In genomic region chr10:97334370-97335175, GRCh38 we compare ENCODE assay signal across 8 cellular contexts. TPM values are rescaled to one million over a fixed set of nuclear protein-coding genes. Genes with fewer than 3 reads are reported as not detected.
DNase-seq lines count a peak whose midpoint lies in the region; ATAC-seq and TF ChIP-seq lines count a peak whose summit lies in the region.

Gene FRAT2 (minus strand): TSS chr10:97334729. CDS start chr10:97334572, 157 bp downstream.

- H3K36me3 ChIP-seq in RWPE2 (ENCODE audit: low read depth), result no peaks in the 10 kb centered on the region

- peaks cover 12% of the 10 kb centered on the region for H3K4me1 ChIP-seq in RWPE2 (ENCODE audit: insufficient read depth, poor library complexity, severe bottlenecking)

- H3K27ac ChIP-seq in RWPE2 (ENCODE audit: poor library complexity, severe bottlenecking), result peak within 1 kb of the TSS; percentile 59

- peak within 1 kb of the TSS; percentile 63 for H3K4me3 ChIP-seq in Jurkat, Clone E6-1 (ENCODE audit: low read length)
- peak within 1 kb of the TSS; percentile 87 for H3K4me3 ChIP-seq in RWPE2 (ENCODE audit: severe bottlenecking)
- H3K4me3 ChIP-seq in fibroblast of pulmonary artery (replicated peaks; ENCODE audit: low read depth, low read length), result peak within 1 kb of the TSS; percentile 70

- H3K9me3 ChIP-seq in RWPE2 (ENCODE audit: severe bottlenecking), result no peaks in the 10 kb centered on the region

- peak; percentile 83 for ATAC-seq in GM21717 (IDR thresholded peaks at IDR 0.05; ENCODE audit: unreplicated experiment)
- peak; percentile 75 for ATAC-seq in RWPE2 (ENCODE audit: low read depth)

- H3K4me3 Mint-ChIP-seq in nephron, result peak within 1 kb of the TSS; percentile 85 to 92 (median 91)

- peaks cover 50% of the 10 kb centered on the region for H3K4me1 Mint-ChIP-seq in nephron

- no peaks in the 10 kb centered on the region for H3K9me3 Mint-ChIP-seq in nephron

- TF ChIP-seq CTCF in RWPE2 (IDR thresholded peaks at IDR 0.05; ENCODE audit: poor library complexity, severe bottlenecking), result no peak
- TF ChIP-seq CTCF in fibroblast of pulmonary artery (IDR thresholded peaks at IDR 0.05; ENCODE audit: low read length, missing control alignments), result no peak
- TF ChIP-seq CTCF in nephron (IDR thresholded peaks at IDR 0.05; ENCODE audit: unreplicated experiment in 3 of 3), result no peak

- peaks cover 10% of the 10 kb centered on the region for H3K36me3 Mint-ChIP-seq in nephron (ENCODE audit: low read depth)

- peak within 1 kb of the TSS; percentile 85 to 95 (median 89) for H3K27ac Mint-ChIP-seq in nephron

- DNase-seq in DMS79 treated with DMSO at 0.1 percent for 48 hours (lab: John Stamatoyannopoulos, UW) (peak; percentile 55), RWPE2 (ENCODE audit: low spot score) (peak; percentile 87), fibroblast of pulmonary artery (ENCODE audit: low read depth) (peak; percentile 94)
- peak; percentile 84 for DNase-seq in Jurkat, Clone E6-1 (ENCODE audit: low read depth, low spot score)
- DNase-seq in activated effector memory CD4-positive, alpha-beta T cell treated with Interleukin-2 at 50 U/mL for 16 hours, result peak; percentile 84
- peak; percentile 85 for DNase-seq in stimulated activated naive CD4-positive, alpha-beta T cell treated with Interleukin-2 at 50 U/mL for 16 hours (lab: John Stamatoyannopoulos, UW)

- H3K27me3 Mint-ChIP-seq in nephron (ENCODE audit: low read depth), result peaks cover 53% of the 10 kb centered on the region

- no peaks in the 10 kb centered on the region for H3K27me3 ChIP-seq in RWPE2 (ENCODE audit: insufficient read depth, poor library complexity, severe bottlenecking)

RNA-seq across cellular contexts. Expression of gene FRAT2, which starts in this region (rescaled TPM):
- polyA plus RNA-seq in Jurkat, Clone E6-1 (2012; ENCODE audit: insufficient read depth, insufficient read length), result 7.9 TPM

Comparison
In these comparisons a context has a peak if more than half of its experiments do, and no peak if none do; other contexts are left out.
1. Peak in every context shown above with its lines: DNase-seq, ATAC-seq, H3K4me3 ChIP-seq and H3K27ac ChIP-seq.